ENCODE assay signal across 9 cellular contexts in the genomic region with DNA sequence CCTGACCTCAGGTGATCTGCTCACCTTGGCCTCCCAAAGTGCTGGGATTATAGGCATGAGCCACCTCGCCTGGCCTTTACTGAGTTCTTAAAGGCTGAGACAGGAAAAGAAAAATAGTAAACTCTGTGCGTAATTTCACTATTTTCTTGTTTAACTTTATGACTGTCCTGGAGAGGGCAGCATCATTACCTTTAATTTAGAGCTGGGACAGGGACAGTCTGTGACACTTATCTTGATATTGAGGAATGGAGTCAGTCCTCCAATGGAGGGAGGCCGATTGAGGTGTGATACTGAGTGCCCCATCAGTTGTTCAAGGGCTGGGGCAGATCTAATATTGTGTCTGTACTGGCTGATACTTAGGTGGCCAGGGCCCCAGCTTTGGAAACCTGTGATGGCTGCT. TPM values are rescaled to one million over a fixed set of nuclear protein-coding genes. Genes with fewer than 3 reads are reported as not detected.
A peak's percentile ranks its signal among the peaks of the same experiment; 100 is the strongest.
DNase-seq lines count a peak whose midpoint lies in the region; ATAC-seq, FAIRE-seq and TF ChIP-seq lines count a peak whose summit lies in the region.
"Had no signal": no experiment of that assay in that cellular context is flagged by ENCODE, and none has a peak within 500 bp of the region (broad histone marks: within the 10 kb centered on the region; RNA-seq: fewer than 3 reads in every experiment).

No MANE protein-coding gene starts in this region.

- H3K4me1 ChIP-seq in small intestine (ENCODE audit: control insufficient read depth in 2 of 2, insufficient read depth in 1 of 2, low read depth in 1 of 2, low read length in 1 of 2) (no peaks in the 10 kb centered on the region), spleen (peaks cover 0 to 53% (median 26%) of the 10 kb centered on the region in 6 donors)

- H3K27ac ChIP-seq in small intestine (ENCODE audit: low read depth in 1 of 2, low read length in 1 of 2) = no peak overlapping the region
- peak overlapping the region in 3 of 8 donors; percentile 18 to 33 (median 23) for H3K27ac ChIP-seq in spleen

- H3K27me3 ChIP-seq in small intestine (ENCODE audit: control insufficient read depth in 2 of 2, insufficient read depth in 2 of 2, low read length in 2 of 2) = no peaks in the 10 kb centered on the region
- H3K27me3 ChIP-seq in spleen (replicated peaks in 1 of 7) = no peaks in the 10 kb centered on the region

- CTCF ChIA-PET in activated CD4-positive, alpha-beta T cell treated with anti-CD3 and anti-CD28 coated beads for 36 hours (lab: Charles Lee) = interaction anchor here (1.0 to 2.4 kb wide), 3 partner anchors 10 to 51 kb away, joined by 3 to 9 read pairs (median 3); no protein-coding TSS in a partner anchor

- H3K27me3 Mint-ChIP-seq in activated CD4-positive, alpha-beta T cell treated with anti-CD3 and anti-CD28 coated beads for 36 hours = no peaks in the 10 kb centered on the region

- peak in 3 of 11 experiments; percentile 13 to 25 (median 15) for TF ChIP-seq CTCF in spleen (IDR thresholded peaks at IDR 0.05 in 8 of 11, conservative IDR thresholded peaks at IDR 0.05 in 3 of 11)

- no peak for DNase-seq in activated CD4-positive, alpha-beta T cell treated with anti-CD3 and anti-CD28 coated beads for 36 hours
- DNase-seq in activated CD4-positive, alpha-beta T cell treated with anti-CD3 and anti-CD28 coated beads for 48 hours = no peak
- DNase-seq in MV-4-11 (lab: John Stamatoyannopoulos, UW) (peak; percentile 40), cerebellar cortex (ENCODE audit: low spot score) (peak; percentile 27), small intestine (peak; percentile 18), spleen (no peak), RKO (ENCODE audit: low spot score) (no peak)
- DNase-seq: MM.1S had no signal

- WGBS in small intestine, 3 donors = 44 to 51% (median 48%) methylated on average over 3 of the region's 3 CpGs
- WGBS in spleen, 5 donors = 21 to 38% (median 31%) methylated on average over 3 of the region's 3 CpGs

- no peaks in the 10 kb centered on the region for H3K36me3 ChIP-seq in small intestine (ENCODE audit: control insufficient read depth in 2 of 2, insufficient read depth in 2 of 2, low read length in 2 of 2)
- no peaks in the 10 kb centered on the region for H3K36me3 ChIP-seq in spleen

- H3K4me1 Mint-ChIP-seq in activated CD4-positive, alpha-beta T cell treated with anti-CD3 and anti-CD28 coated beads for 36 hours = peaks cover 31% of the 10 kb centered on the region

- peak overlapping the region; percentile 4 for H3K27ac Mint-ChIP-seq in activated CD4-positive, alpha-beta T cell treated with anti-CD3 and anti-CD28 coated beads for 36 hours

- no peak for TF ChIP-seq POLR2A in spleen (IDR thresholded peaks at IDR 0.05)

- no peak overlapping the region for H3K4me3 Mint-ChIP-seq in activated CD4-positive, alpha-beta T cell treated with anti-CD3 and anti-CD28 coated beads for 36 hours

- H3K9me3 ChIP-seq in small intestine (ENCODE audit: control insufficient read depth, low read depth) = no peaks in the 10 kb centered on the region
- H3K9me3 ChIP-seq in spleen = no peaks in the 10 kb centered on the region

- no peak overlapping the region for H3K4me3 ChIP-seq in small intestine (ENCODE audit: low read depth in 1 of 2, low read length in 2 of 2)
- H3K4me3 ChIP-seq in spleen = no peak overlapping the region

- FAIRE-seq in small intestine (lab: Jason Lieb, UNC) = no peak

- POLR2A ChIA-PET in activated CD4-positive, alpha-beta T cell treated with anti-CD3 and anti-CD28 coated beads for 36 hours (lab: Charles Lee) = no interaction called here

- no peaks in the 10 kb centered on the region for H3K9me3 Mint-ChIP-seq in activated CD4-positive, alpha-beta T cell treated with anti-CD3 and anti-CD28 coated beads for 36 hours (ENCODE audit: low read depth)

- intact Hi-C loops in activated CD4-positive, alpha-beta T cell treated with anti-CD3 and anti-CD28 coated beads for 36 hours (cut with DNase I, micrococcal nuclease) = no loop called here
- intact Hi-C loops in spleen (cut with DNase I; ENCODE audit: low total_unique reads) = no loop called here

- ATAC-seq in activated CD4-positive, alpha-beta T cell treated with anti-CD3 and anti-CD28 coated beads for 36 hours = peak; percentile 67
- no peak for ATAC-seq in HG03378 (IDR thresholded peaks at IDR 0.05; ENCODE audit: unreplicated experiment)

- H3K36me3 Mint-ChIP-seq in activated CD4-positive, alpha-beta T cell treated with anti-CD3 and anti-CD28 coated beads for 36 hours (ENCODE audit: low read depth) = no peaks in the 10 kb centered on the region

RNA-seq across cellular contexts. Expression of a gene that starts 21.5 kb away (rescaled TPM):
- total RNA-seq in activated CD4-positive, alpha-beta T cell treated with anti-CD3 and anti-CD28 coated beads for 36 hours = 100 to 1,000 TPM; 103 to 127 TPM
- polyA plus RNA-seq in small intestine (1 to 10 TPM; 1.1 to 1.6 (median 1.3) TPM), spleen (1 to 10 TPM; 3.9 to 9.1 (median 7.3) TPM)
- 10 to 100 TPM; 21.6 to 46.4 (median 28.7) TPM for total RNA-seq in spleen

RNA-seq across cellular contexts. Expression of a gene that starts 37.4 kb away (rescaled TPM):
- total RNA-seq in activated CD4-positive, alpha-beta T cell treated with anti-CD3 and anti-CD28 coated beads for 36 hours = 1 to 10 TPM; 5.7 to 6.8 TPM
- 10 to 100 TPM; 30.2 to 32.4 (median 31.6) TPM for polyA plus RNA-seq in small intestine
- 10 to 100 TPM in 6 of 7 donors, 1 to 10 TPM in 1; 8.8 to 37.2 (median 21.7) TPM for total RNA-seq in spleen
- polyA plus RNA-seq in spleen = 1 to 10 TPM; 3.3 to 8.0 (median 7.5) TPM

Comparison
In these comparisons a context has a peak if more than half of its experiments do, and no peak if none do; other contexts are left out.
1. DNase-seq: peak in MV-4-11 (single experiment), cerebellar cortex (single experiment) and small intestine (single experiment); none in activated CD4-positive, alpha-beta T cell treated with anti-CD3 and anti-CD28 coated beads for 36 hours (single experiment), activated CD4-positive, alpha-beta T cell treated with anti-CD3 and anti-CD28 coated beads for 48 hours (single experiment), spleen (single experiment) and RKO (single experiment).